In the genomic region with DNA sequence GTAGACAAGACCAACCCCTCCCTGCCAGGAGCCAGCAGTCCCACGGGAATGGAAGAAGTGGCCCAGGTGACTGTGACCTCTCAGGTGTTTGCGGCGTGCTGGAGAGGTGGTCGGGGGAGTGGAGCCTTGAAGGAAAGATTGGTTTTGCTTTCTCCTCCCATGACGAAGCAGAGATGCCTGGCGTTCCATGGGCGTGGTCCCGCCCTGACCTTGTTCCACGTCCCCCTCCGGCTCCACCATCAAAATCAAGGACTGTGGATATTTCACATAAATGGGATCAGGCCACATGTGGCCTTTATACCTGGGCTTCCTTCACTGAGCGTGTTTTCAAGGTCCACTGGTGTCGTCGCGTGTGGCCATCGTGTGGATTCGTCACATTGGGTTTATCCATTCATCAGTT, we compare ENCODE assay signal across 21 cellular contexts.
"Had no signal": no experiment of that assay in that cellular context is flagged by ENCODE, and none has a peak within 500 bp of the region (broad histone marks: within the 10 kb centered on the region; RNA-seq: fewer than 3 reads in every experiment).

No MANE protein-coding gene starts in this region.

- H3K27ac ChIP-seq: esophagus squamous epithelium, gastroesophageal sphincter, left lung, lower lobe of right lung, pancreas, uterus had no signal

- H3K36me3 Mint-ChIP-seq: naive B cell had no signal

- H3K4me1 ChIP-seq: pancreas, uterus had no signal

- ATAC-seq: gastroesophageal sphincter, left lung, lower lobe of right lung, pancreas, right cardiac atrium had no signal

- H3K27ac Mint-ChIP-seq: memory B cell, naive B cell, nephron, progenitor cell of endocrine pancreas had no signal

- H3K4me3 ChIP-seq: esophagus squamous epithelium, gastroesophageal sphincter, left lung, lower lobe of right lung, pancreas, uterus had no signal

- H3K36me3 ChIP-seq: esophagus squamous epithelium, gastroesophageal sphincter, left lung, lower lobe of right lung, pancreas, uterus had no signal

- H3K9me3 ChIP-seq: esophagus squamous epithelium, gastroesophageal sphincter, left lung, lower lobe of right lung, pancreas, uterus had no signal

- FAIRE-seq: keratinocyte, pancreas, small intestine had no signal

- H3K4me3 Mint-ChIP-seq: memory B cell, naive B cell, nephron had no signal

- H3K27me3 ChIP-seq: gastroesophageal sphincter, uterus had no signal

- H3K9me3 Mint-ChIP-seq: nephron had no signal

- DNase-seq: cortex of kidney; effector memory CD4-positive, alpha-beta T cell; esophagus squamous epithelium; foreskin fibroblast; glutamatergic neuron; left lung; lower lobe of right lung; naive B cell; occipital lobe; pancreas; right cardiac atrium; small intestine; stimulated activated CD4-positive, alpha-beta T cell treated with anti-CD3 and anti-CD28 coated beads, Interleukin-12 subunit alpha, Interleukin-12 subunit beta, amount 100 ng/mL, for 4 hours; stimulated activated naive CD4-positive, alpha-beta T cell; trophoblast cell; uterus had no signal
